In genomic region chr19:54189668-54190502, GRCh38 we compare ENCODE assay signal across 1 cellular context.
A peak's percentile ranks its signal among the peaks of the same experiment; 100 is the strongest.
TF ChIP-seq lines count a peak whose summit lies in the region.

No MANE protein-coding gene starts in this region.

TF ChIP-seq in K562, 482 proteins besides CTCF, POLR2A, EP300 and RAD21 (continued from another document and continues in another):
- TF ChIP-seq CREB3 (tag; conservative IDR thresholded peaks at IDR 0.05; ENCODE audit: low read depth) (no peak), RFX7 (CRISPR knock-in tag; IDR thresholded peaks at IDR 0.05) (no peak), TAF1 (IDR thresholded peaks at IDR 0.05; ENCODE audit: control insufficient read depth, extremely low read depth, insufficient read depth, low read length, severe bottlenecking) (peak; percentile 20), NELFE (IDR thresholded peaks at IDR 0.05; ENCODE audit: insufficient read depth, insufficient read length) (no peak), ARID2 (IDR thresholded peaks at IDR 0.05) (no peak), RB1 (IDR thresholded peaks at IDR 0.05; ENCODE audit: low read depth) (peak; percentile 87), SNAPC5 (CRISPR knock-in tag; IDR thresholded peaks at IDR 0.05) (no peak), DDX20 (tag; IDR thresholded peaks at IDR 0.05; ENCODE audit: low read depth) (no peak), CHD1 (IDR thresholded peaks at IDR 0.05; ENCODE audit: low read length) (peak; percentile 97), PRDM10 (IDR thresholded peaks at IDR 0.05; ENCODE audit: partially characterized antibody) (peak; percentile 79), GTF2F1 (IDR thresholded peaks at IDR 0.05; ENCODE audit: low read depth, low read length) (no peak), ZBTB11 (CRISPR knock-in tag; IDR thresholded peaks at IDR 0.05) (no peak), GTF2A2 (tag; IDR thresholded peaks at IDR 0.05) (no peak), ZNF655 (CRISPR knock-in tag; IDR thresholded peaks at IDR 0.05) (no peak), HINFP (tag; conservative IDR thresholded peaks at IDR 0.05; ENCODE audit: low read depth) (no peak), SP1 (CRISPR knock-in tag; IDR thresholded peaks at IDR 0.05) (peak; percentile 88; the same call in 1 of the 2 replicates), CEBPZ (IDR thresholded peaks at IDR 0.05; ENCODE audit: borderline replicate concordance, low read depth, low read length) (no peak), NR0B1 (IDR thresholded peaks at IDR 0.05; ENCODE audit: partially characterized antibody) (no peak), E2F4 (CRISPR knock-in tag; IDR thresholded peaks at IDR 0.05; ENCODE audit: low read depth) (peak; percentile 85), REST (CRISPR knock-in tag; IDR thresholded peaks at IDR 0.05; ENCODE audit: low read depth) (no peak), MEF2D (tag; conservative IDR thresholded peaks at IDR 0.05; ENCODE audit: low read depth) (peak; percentile 23; the same call in 1 of the 2 replicates), RNF219 (CRISPR knock-in tag; IDR thresholded peaks at IDR 0.05) (no peak), CBX2 (IDR thresholded peaks at IDR 0.05; ENCODE audit: insufficient read depth, low read length, poor library complexity, severe bottlenecking) (no peak), E2F6 (IDR thresholded peaks at IDR 0.05; ENCODE audit: borderline replicate concordance in 1 of 2, extremely low read depth in 1 of 2, insufficient read depth in 1 of 2, insufficient read length in 1 of 2, low read depth in 1 of 2, low read length in 1 of 2, poor library complexity in 1 of 2, severe bottlenecking in 1 of 2) (peak in 1 of 2 experiments; percentile 59), ZNF175 (CRISPR knock-in tag; IDR thresholded peaks at IDR 0.05; ENCODE audit: low read depth) (no peak), GABPA (tag; conservative IDR thresholded peaks at IDR 0.05; ENCODE audit: low read depth) (peak; percentile 14; the same call in 1 of the 2 replicates), SMARCE1 (IDR thresholded peaks at IDR 0.05) (no peak), TGIF2 (CRISPR knock-in tag; IDR thresholded peaks at IDR 0.05) (no peak)
